8 cellular contexts compared by ENCODE assay signal in the genomic region with DNA sequence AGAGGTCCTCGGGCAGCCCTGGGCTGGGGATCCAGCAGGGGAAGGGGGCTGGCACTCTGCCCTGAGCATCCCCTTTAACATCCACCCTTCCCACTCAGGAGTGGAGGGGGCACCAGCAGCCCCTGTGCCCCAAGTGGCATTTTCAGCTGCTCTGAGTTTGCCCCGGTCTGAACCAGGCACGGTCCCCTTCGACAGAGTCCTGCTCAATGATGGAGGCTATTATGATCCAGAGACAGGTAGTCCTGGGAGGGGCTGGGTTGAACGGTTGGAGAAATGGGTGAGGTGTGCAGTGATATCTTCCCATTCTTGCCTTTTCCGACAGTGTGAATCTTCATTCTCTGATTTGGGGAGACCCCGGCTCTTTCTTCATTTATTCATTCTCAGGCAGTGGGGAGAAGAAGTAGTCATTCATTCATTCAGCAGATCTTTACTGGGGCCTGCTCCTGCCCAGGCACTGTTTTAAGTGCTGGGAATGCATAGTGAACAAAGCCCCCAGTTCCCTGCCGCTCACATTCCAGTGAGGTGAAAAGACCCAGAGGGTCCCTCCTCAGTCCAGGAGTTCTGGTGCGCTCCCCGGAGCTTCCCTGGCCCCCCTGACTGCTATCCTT. TPM values are rescaled to one million over a fixed set of nuclear protein-coding genes. Genes with fewer than 3 reads are reported as not detected.
A peak's percentile ranks its signal among the peaks of the same experiment; 100 is the strongest.
DNase-seq lines count a peak whose midpoint lies in the region; ATAC-seq and TF ChIP-seq lines count a peak whose summit lies in the region.

No MANE protein-coding gene starts in this region.

- TF ChIP-seq CTCF in A673 (conservative IDR thresholded peaks at IDR 0.05; ENCODE audit: low read depth, low read length) = no peak
- TF ChIP-seq CTCF in LNCaP clone FGC (IDR thresholded peaks at IDR 0.05; ENCODE audit: control insufficient read depth, extremely low read depth, insufficient read depth) = no peak
- TF ChIP-seq CTCF in coronary artery (IDR thresholded peaks at IDR 0.05) = peak; percentile 19

- H3K4me1 ChIP-seq in A673 (ENCODE audit: insufficient read depth, low read length, poor library complexity, severe bottlenecking) = peaks cover 20% of the 10 kb centered on the region

- H3K27ac Mint-ChIP-seq in naive B cell = peak overlapping the region in 4 of 6 donors; percentile 39 to 73 (median 65)

- DNase-seq in A673 (ENCODE audit: low spot score) = no peak
- no peak for DNase-seq in LNCaP clone FGC (ENCODE audit: low read depth)
- no peak for DNase-seq in coronary artery (ENCODE audit: low spot score)
- DNase-seq in naive B cell = no peak
- no peak for DNase-seq in NCI-H2171 (lab: John Stamatoyannopoulos, UW)
- no peak for DNase-seq in head of caudate nucleus
- no peak for DNase-seq in Kasumi-1 (lab: John Stamatoyannopoulos, UW)

- peaks cover 0 to under 1% (median 0%) of the 10 kb centered on the region in 3 donors for H3K27me3 Mint-ChIP-seq in naive B cell

- H3K4me3 ChIP-seq in A673 (ENCODE audit: low read depth, low read length, poor library complexity, severe bottlenecking) (peak overlapping the region; percentile 59), LNCaP clone FGC (ENCODE audit: low read depth, low read length) (peak overlapping the region; percentile 56), coronary artery (peak overlapping the region; percentile 79)

- intact Hi-C loops in A673 (cut with micrococcal nuclease; ENCODE audit: unreplicated experiment) = no loop called here
- intact Hi-C loops in head of caudate nucleus (cut with DNase I) = loop anchor here (5.0 to 10.0 kb wide), 3 partner anchors 33 to 123 kb away; a partner anchor contains a TSS

- no peaks in the 10 kb centered on the region for H3K27me3 ChIP-seq in A673 (replicated peaks; ENCODE audit: insufficient read depth, low read depth, low read length, poor library complexity)

- no peaks in the 10 kb centered on the region for H3K9me3 Mint-ChIP-seq in naive B cell

- BruUV-seq in A673 (replicated peaks; lab: Mats Ljungman, UMichigan) = TSS peak; percentile 40

- H3K9me3 ChIP-seq in A673 (ENCODE audit: low read depth, low read length, poor library complexity, severe bottlenecking) = no peaks in the 10 kb centered on the region

- POLR2A ChIA-PET in A673 (lab: Charles Lee; ENCODE audit: low non-redundant PET) = no interaction called here

- no peaks in the 10 kb centered on the region for H3K36me3 Mint-ChIP-seq in naive B cell

- ATAC-seq in naive B cell (ENCODE audit: low read depth in 2 of 2) (no peak), GM21423 (IDR thresholded peaks at IDR 0.05; ENCODE audit: unreplicated experiment) (no peak)

- H3K27ac ChIP-seq in A673 (ENCODE audit: low read depth, low read length, poor library complexity, severe bottlenecking) (peak overlapping the region; percentile 86), coronary artery (peak overlapping the region in 1 of 2 donors; percentile 93)

- peak overlapping the region; percentile 72 to 90 (median 82) for H3K4me3 Mint-ChIP-seq in naive B cell

- CTCF ChIA-PET in A673 (lab: Charles Lee) = no interaction called here

- H3K4me1 Mint-ChIP-seq in naive B cell = peaks cover 19 to 25% (median 23%) of the 10 kb centered on the region in 3 donors

- no peaks in the 10 kb centered on the region for H3K36me3 ChIP-seq in A673 (ENCODE audit: insufficient read depth, low read length, poor library complexity, severe bottlenecking)

RNA-seq across cellular contexts. Expression of a gene that starts 1.4 kb away (rescaled TPM):
- 39.1 and 40.2 TPM in 2 replicates for total RNA-seq in A673 (2021)
- 1 to 10 TPM; 3.3 to 8.9 (median 5.6) TPM for polyA plus RNA-seq in naive B cell (ENCODE audit: low read depth in 6 of 6)

RNA-seq across cellular contexts. Expression of a gene that starts 6.8 kb away (rescaled TPM):
- total RNA-seq in A673 (2021) = 31.0 and 46.8 TPM in 2 replicates
- polyA plus RNA-seq in naive B cell (ENCODE audit: low read depth in 6 of 6) = 1 to 10 TPM in 2 of 6 donors, under 1 TPM in 4; 0.28 to 1.1 (median 0.77) TPM

RNA-seq across cellular contexts. Expression of a gene that starts 13.7 kb away (rescaled TPM):
- total RNA-seq in A673 (2021) = 235 and 237 TPM in 2 replicates
- 100 to 1,000 TPM; 594 to 733 (median 606) TPM for polyA plus RNA-seq in naive B cell (ENCODE audit: low read depth in 6 of 6)

RNA-seq across cellular contexts. Expression of a gene that starts 33.7 kb away (rescaled TPM):
- 64.1 and 72.8 TPM in 2 replicates for total RNA-seq in A673 (2021)
- 10 to 100 TPM in 3 of 6 donors, 1 to 10 TPM in 3; 7.8 to 11.6 (median 10.1) TPM for polyA plus RNA-seq in naive B cell (ENCODE audit: low read depth in 6 of 6)

RNA-seq across cellular contexts. Expression of a gene that starts 33.8 kb away (rescaled TPM):
- 8.4 and 9.4 TPM in 2 replicates for total RNA-seq in A673 (2021)
- polyA plus RNA-seq in naive B cell (ENCODE audit: low read depth in 6 of 6) = not detected
